8 cellular contexts compared by ENCODE assay signal in the genomic region with DNA sequence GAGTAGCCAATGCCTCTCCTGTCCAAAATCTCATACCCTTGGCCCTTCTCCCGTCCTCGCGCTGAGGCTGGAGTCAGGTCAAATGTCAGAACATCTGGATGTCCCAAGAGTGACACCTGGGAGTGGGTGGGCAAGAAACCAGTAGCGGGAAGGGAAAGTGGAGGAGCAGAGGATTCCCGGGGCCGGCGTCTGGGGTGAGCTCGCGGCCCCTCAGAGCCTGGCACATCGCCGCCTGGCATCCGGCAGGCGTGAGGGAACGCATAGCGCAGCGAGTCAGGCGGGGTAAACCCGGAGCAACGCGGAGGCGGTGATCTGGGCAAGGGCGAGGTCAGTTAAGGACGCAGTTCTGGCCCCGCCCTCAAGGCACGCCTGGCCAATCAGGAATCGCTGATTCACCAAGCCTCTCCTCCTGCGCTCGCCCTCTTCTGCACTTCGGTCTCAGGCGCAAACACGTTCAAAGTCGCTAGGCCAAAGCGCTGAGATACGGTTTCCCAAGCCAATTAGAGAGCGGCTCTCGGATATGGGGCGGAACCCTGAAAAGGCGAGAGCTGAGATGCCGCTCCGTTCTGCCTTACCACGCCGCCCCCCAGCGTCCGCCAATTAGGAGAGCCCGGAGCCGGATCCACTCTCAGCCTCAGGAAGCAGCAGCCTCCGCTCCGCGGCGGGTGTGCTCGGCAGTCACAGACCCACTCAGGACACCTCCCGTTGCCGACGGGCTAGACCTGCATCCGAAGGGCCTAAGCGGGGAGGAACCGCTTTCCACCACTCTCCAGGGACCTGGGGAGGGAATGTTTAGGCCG. TPM values are rescaled to one million over a fixed set of nuclear protein-coding genes. Genes with fewer than 3 reads are reported as not detected.
DNase-seq lines count a peak whose midpoint lies in the region; ATAC-seq and TF ChIP-seq lines count a peak whose summit lies in the region.

No MANE protein-coding gene starts in this region.

- peaks cover 0 to 14% of the 10 kb centered on the region in 2 donors for H3K36me3 ChIP-seq in mucosa of rectum (ENCODE audit: control insufficient read depth in 2 of 2, insufficient read depth in 2 of 2, low read length in 2 of 2)

- peaks cover 13 to 14% (median 13%) of the 10 kb centered on the region in 3 donors for H3K4me1 Mint-ChIP-seq in IgD-negative memory B cell
- H3K4me1 Mint-ChIP-seq in activated T-cell treated with anti-CD3 and anti-CD28 coated beads, Interleukin-2, amount 50 U/mL, for 24 hours (ENCODE audit: low read depth) = peaks cover 46% of the 10 kb centered on the region

- peak overlapping the region; percentile 81 to 87 for H3K9ac ChIP-seq in mucosa of rectum (ENCODE audit: low read depth in 1 of 2, low read length in 2 of 2)

- peak overlapping the region; percentile 85 to 93 for H3K27ac ChIP-seq in mucosa of rectum (ENCODE audit: low read depth in 2 of 2, low read length in 2 of 2)

- H3K27me3 ChIP-seq in mucosa of rectum (ENCODE audit: control insufficient read depth in 2 of 2, insufficient read depth in 2 of 2, low read length in 2 of 2) = no peaks in the 10 kb centered on the region

- no peaks in the 10 kb centered on the region for H3K9me3 Mint-ChIP-seq in IgD-negative memory B cell
- H3K9me3 Mint-ChIP-seq in activated T-cell treated with anti-CD3 and anti-CD28 coated beads, Interleukin-2, amount 50 U/mL, for 24 hours = no peaks in the 10 kb centered on the region

- peaks cover 3% of the 10 kb centered on the region for H3K36me3 Mint-ChIP-seq in IgD-negative memory B cell
- peaks cover 35% of the 10 kb centered on the region for H3K36me3 Mint-ChIP-seq in activated T-cell treated with anti-CD3 and anti-CD28 coated beads, Interleukin-2, amount 50 U/mL, for 24 hours (ENCODE audit: low read depth)

- TF ChIP-seq POLR2A in erythroblast (IDR thresholded peaks at IDR 0.05; ENCODE audit: low read length) = peak; percentile 86

- H3K4me1 ChIP-seq in mucosa of rectum (ENCODE audit: control insufficient read depth in 2 of 2, insufficient read depth in 2 of 2, low read length in 2 of 2) = peaks cover 17 to 21% of the 10 kb centered on the region in 2 donors

- H3K9me3 ChIP-seq in mucosa of rectum (ENCODE audit: control insufficient read depth in 2 of 2, low read length in 2 of 2) = no peaks in the 10 kb centered on the region

- ATAC-seq in GM21529 (IDR thresholded peaks at IDR 0.05; ENCODE audit: unreplicated experiment) = peak; percentile 89

- H3K27ac Mint-ChIP-seq in IgD-negative memory B cell = peak overlapping the region; percentile 94 to 99 (median 98)
- H3K27ac Mint-ChIP-seq in activated T-cell treated with anti-CD3 and anti-CD28 coated beads, Interleukin-2, amount 50 U/mL, for 24 hours = peak overlapping the region; percentile 95

- H3K4me3 Mint-ChIP-seq in IgD-negative memory B cell = peak overlapping the region; percentile 87 to 98 (median 94)
- H3K4me3 Mint-ChIP-seq in activated T-cell treated with anti-CD3 and anti-CD28 coated beads, Interleukin-2, amount 50 U/mL, for 24 hours = peak overlapping the region; percentile 89

- peak overlapping the region; percentile 73 to 83 for H3K4me3 ChIP-seq in mucosa of rectum (ENCODE audit: low read length in 2 of 2)

- H3K27me3 Mint-ChIP-seq in IgD-negative memory B cell = peaks cover 2% of the 10 kb centered on the region
- H3K27me3 Mint-ChIP-seq in activated T-cell treated with anti-CD3 and anti-CD28 coated beads, Interleukin-2, amount 50 U/mL, for 24 hours = peaks cover 7% of the 10 kb centered on the region

- DNase-seq in DMS114 treated with DMSO at 0.1 percent for 48 hours (lab: John Stamatoyannopoulos, UW; ENCODE audit: unreplicated experiment) (peak; percentile 99), OCI-M2 (lab: John Stamatoyannopoulos, UW; ENCODE audit: unreplicated experiment) (peak; percentile 95), erythroblast (lab: John Stamatoyannopoulos, UW) (peak; percentile 99)
- DNase-seq in activated T-cell treated with anti-CD3 and anti-CD28 coated beads, Interleukin-2, amount 50 U/mL, for 24 hours = peak; percentile 94
- peak; percentile 96 for DNase-seq in stimulated activated CD8-positive, alpha-beta memory T cell treated with anti-CD3 and anti-CD28 coated beads, Interleukin-4, amount 100 ng/mL, for 48 hours

RNA-seq across cellular contexts. Expression of gene VPS52, which starts 22.5 kb away (rescaled TPM):
- 18.4 TPM for polyA plus RNA-seq in IgD-negative memory B cell

RNA-seq across cellular contexts. Expression of gene RPS18, which starts 22.7 kb away (rescaled TPM):
- polyA plus RNA-seq in IgD-negative memory B cell = 9,150 TPM

RNA-seq across cellular contexts. Expression of gene B3GALT4, which starts 27.8 kb away (rescaled TPM):
- polyA plus RNA-seq in IgD-negative memory B cell = 35.4 TPM

RNA-seq across cellular contexts. Expression of gene WDR46, which starts 39.9 kb away (rescaled TPM):
- polyA plus RNA-seq in IgD-negative memory B cell = 68.7 TPM

RNA-seq across cellular contexts. Expression of gene PFDN6, which starts 40.3 kb away (rescaled TPM):
- 49.3 TPM for polyA plus RNA-seq in IgD-negative memory B cell

Comparison
In these comparisons a context has a peak if more than half of its experiments do, and no peak if none do; other contexts are left out.
1. Peak in every context shown above with its lines: DNase-seq, ATAC-seq, H3K4me3 ChIP-seq and H3K27ac ChIP-seq.